16 cellular contexts compared by ENCODE assay signal in genomic region chr16:51666821-51667220, GRCh38.
"Had no signal": no experiment of that assay in that cellular context is flagged by ENCODE, and none has a peak within 500 bp of the region (broad histone marks: within the 10 kb centered on the region; RNA-seq: fewer than 3 reads in every experiment).

No MANE protein-coding gene starts in this region.

- H3K27ac Mint-ChIP-seq: activated T-helper 1 cell treated with anti-CD3 and anti-CD28 coated beads, Interleukin-12 subunit alpha, Interleukin-12 subunit beta, Interleukin-2, Interleukin-4 antibody, amounts not matched to agents 30 ng/mL and 10 ng/mL and 1 ng/mL, durations not matched to agents 14 hours and 24 hours and 36 hours; naive thymus-derived CD4-positive, alpha-beta T cell; stimulated activated naive B cell treated with anti-CD40 and anti-IgM and Interleukin-4, amounts not matched to agents 10 μg/mL and 1 μg/mL and 100 μg/mL, for 72 hours had no signal

- H3K36me3 Mint-ChIP-seq: stimulated activated naive B cell treated with anti-CD40 and anti-IgM and Interleukin-4, amounts not matched to agents 10 μg/mL and 1 μg/mL and 100 μg/mL, for 72 hours had no signal

- DNase-seq: activated CD4-positive, CD25-positive, alpha-beta regulatory T cell treated with anti-CD3 and anti-CD28 coated beads, Interleukin-2, amount 50 U/mL, for 72 hours; activated naive CD4-positive, alpha-beta T cell; anterior cingulate cortex; head of caudate nucleus; left colon; mucosa of descending colon; naive thymus-derived CD4-positive, alpha-beta T cell; retina; stimulated activated CD4-positive, alpha-beta T cell treated with anti-CD3 and anti-CD28 coated beads, Interleukin-15, amount 100 ng/mL, for 24 hours; stimulated activated CD4-positive, alpha-beta T cell treated with anti-CD3 and anti-CD28 coated beads, Interleukin-4, amount 100 ng/mL, for 1 hour; stimulated activated naive B cell treated with anti-CD40 and anti-IgM and Interleukin-4, amounts not matched to agents 10 μg/mL and 1 μg/mL and 100 μg/mL, for 72 hours; T1000 had no signal

- H3K4me3 ChIP-seq: cardiac muscle cell, lung, mucosa of descending colon, tibial nerve had no signal

- H3K4me3 Mint-ChIP-seq: activated T-helper 1 cell treated with anti-CD3 and anti-CD28 coated beads, Interleukin-12 subunit alpha, Interleukin-12 subunit beta, Interleukin-2, Interleukin-4 antibody, amounts not matched to agents 30 ng/mL and 10 ng/mL and 1 ng/mL, durations not matched to agents 14 hours and 24 hours and 36 hours; naive thymus-derived CD4-positive, alpha-beta T cell; stimulated activated naive B cell treated with anti-CD40 and anti-IgM and Interleukin-4, amounts not matched to agents 10 μg/mL and 1 μg/mL and 100 μg/mL, for 72 hours had no signal

- H3K4me1 Mint-ChIP-seq: naive thymus-derived CD4-positive, alpha-beta T cell; stimulated activated naive B cell treated with anti-CD40 and anti-IgM and Interleukin-4, amounts not matched to agents 10 μg/mL and 1 μg/mL and 100 μg/mL, for 72 hours had no signal

- H3K27me3 Mint-ChIP-seq: naive thymus-derived CD4-positive, alpha-beta T cell; stimulated activated naive B cell treated with anti-CD40 and anti-IgM and Interleukin-4, amounts not matched to agents 10 μg/mL and 1 μg/mL and 100 μg/mL, for 72 hours had no signal
